ENCODE assay signal across 1 cellular context in genomic region chr15:57237282-57237642, GRCh38.
A peak's percentile ranks its signal among the peaks of the same experiment; 100 is the strongest.
TF ChIP-seq lines count a peak whose summit lies in the region.

No MANE protein-coding gene starts in this region.

TF ChIP-seq in HEK293, 187 proteins besides CTCF, POLR2A, EP300 and RAD21 (continued from another document):
- TF ChIP-seq ZBTB26 (tag by site-specific recombination; optimal IDR thresholded peaks at IDR 0.05) = no peak
- no peak for TF ChIP-seq ZNF560 (tag by site-specific recombination; IDR thresholded peaks at IDR 0.05; ENCODE audit: borderline replicate concordance)
- peak; percentile 4; the same call in 1 of the 2 replicates for TF ChIP-seq PRDM6 (tag by site-specific recombination; IDR thresholded peaks at IDR 0.05)
- TF ChIP-seq ZBTB1 (tag by site-specific recombination; IDR thresholded peaks at IDR 0.05) = no peak
- TF ChIP-seq ZNF645 (tag by site-specific recombination; IDR thresholded peaks at IDR 0.05) = no peak
- no peak for TF ChIP-seq GFI1B (tag by site-specific recombination; IDR thresholded peaks at IDR 0.05)
- TF ChIP-seq KLF17 (tag by site-specific recombination; IDR thresholded peaks at IDR 0.05) = no peak
- 0 out of 2 replicates have a peak, but pooled peaks have one; percentile 2 for TF ChIP-seq ZNF596 (tag by site-specific recombination; IDR thresholded peaks at IDR 0.05)
- TF ChIP-seq ZNF138 (tag by site-specific recombination; IDR thresholded peaks at IDR 0.05; ENCODE audit: borderline replicate concordance) = no peak
- TF ChIP-seq ZNF341 (tag by site-specific recombination; IDR thresholded peaks at IDR 0.05; ENCODE audit: low read depth) = no peak
- no peak for TF ChIP-seq ZNF701 (tag by site-specific recombination; IDR thresholded peaks at IDR 0.05)
- peak; percentile 86 for TF ChIP-seq PRDM10 (tag by site-specific recombination; IDR thresholded peaks at IDR 0.05)
- 0 out of 2 replicates have a peak, but pooled peaks have one; percentile 1 for TF ChIP-seq ZXDB (tag by site-specific recombination; IDR thresholded peaks at IDR 0.05)
- TF ChIP-seq ZEB2 (tag by site-specific recombination; IDR thresholded peaks at IDR 0.05) = no peak
- TF ChIP-seq ZSCAN16 (tag by site-specific recombination; IDR thresholded peaks at IDR 0.05) = no peak
- no peak for TF ChIP-seq ZBTB10 (tag by site-specific recombination; IDR thresholded peaks at IDR 0.05)
